In the genomic region with DNA sequence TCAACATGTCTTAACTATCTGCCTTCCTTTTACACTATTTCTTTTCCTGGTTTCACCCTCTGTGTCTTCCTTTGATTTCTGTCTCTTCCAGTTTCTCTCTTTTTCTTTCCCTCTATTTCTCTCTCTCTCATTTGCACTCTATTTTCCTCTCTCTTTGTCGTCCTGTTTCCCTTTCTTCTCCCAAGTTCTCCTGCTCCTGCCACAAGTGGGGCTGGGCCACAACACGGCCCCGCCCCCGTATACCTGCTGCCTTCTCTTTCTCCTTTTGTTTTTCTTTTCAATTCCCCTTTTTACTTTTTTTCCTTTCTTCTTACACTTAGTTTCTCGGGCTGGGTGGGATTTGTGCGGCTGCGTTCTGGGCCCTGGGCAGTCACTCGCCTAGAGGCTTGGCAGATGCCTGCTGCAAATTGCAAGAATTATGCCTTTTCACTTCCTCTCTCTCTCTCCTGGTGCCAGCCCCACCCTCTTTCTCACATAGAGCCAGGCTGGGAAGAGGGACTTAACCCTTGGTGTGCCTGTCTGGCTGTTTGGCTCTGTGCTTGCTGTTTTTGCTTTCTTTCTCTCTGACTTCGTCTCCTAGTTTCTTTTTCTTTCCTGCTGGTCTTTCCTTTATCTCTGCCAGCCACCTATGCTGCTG, we compare ENCODE assay signal across 12 cellular contexts.
A peak's percentile ranks its signal among the peaks of the same experiment; 100 is the strongest.
DNase-seq lines count a peak whose midpoint lies in the region; ATAC-seq and TF ChIP-seq lines count a peak whose summit lies in the region.
"Had no signal": no experiment of that assay in that cellular context is flagged by ENCODE, and none has a peak within 500 bp of the region (broad histone marks: within the 10 kb centered on the region; RNA-seq: fewer than 3 reads in every experiment).

No MANE protein-coding gene starts in this region.

- DNase-seq in DMS 273 treated with DMSO at 0.1 percent for 48 hours (lab: John Stamatoyannopoulos, UW) (peak; percentile 28), KBM-7 (peak; percentile 35), OCI-M1 (lab: John Stamatoyannopoulos, UW) (peak; percentile 60), esophagus muscularis mucosa (ENCODE audit: extremely low spot score) (peak; percentile 74), foreskin melanocyte (no peak)
- no peak for DNase-seq in stimulated activated CD8-positive, alpha-beta memory T cell treated with anti-CD3 and anti-CD28 coated beads, Interleukin-4, amount 100 ng/mL, for 48 hours
- DNase-seq: BE2C; NCI-H1048; PC-3; stimulated activated naive CD8-positive, alpha-beta T cell treated with anti-CD3 and anti-CD28 coated beads, Interleukin-15, amount 100 ng/mL, for 72 hours had no signal

- in situ Hi-C loops in KBM-7 (cut with MboI; ENCODE audit: low pct_unique_long_range_greater_than_20kb, low sequenced_read_pairs): no loop called here

- TF ChIP-seq CTCF in esophagus muscularis mucosa (IDR thresholded peaks at IDR 0.05): no peak

- H3K27me3 ChIP-seq in esophagus muscularis mucosa: peaks cover 0 to 3% (median 0%) of the 10 kb centered on the region in 4 donors
- H3K27me3 ChIP-seq: BE2C had no signal

- no peak overlapping the region for H3K27ac ChIP-seq in esophagus muscularis mucosa (replicated peaks in 1 of 4)

- no peak for ATAC-seq in HG02885 (IDR thresholded peaks at IDR 0.05; ENCODE audit: poor library complexity, unreplicated experiment)
- ATAC-seq in GM18519 (IDR thresholded peaks at IDR 0.05; ENCODE audit: low FRiP score, unreplicated experiment): no peak
- ATAC-seq: PC-3; stimulated activated naive CD8-positive, alpha-beta T cell treated with anti-CD3 and anti-CD28 coated beads, Interleukin-15, amount 100 ng/mL, for 72 hours had no signal

- 71% methylated on average over 9 of the region's 9 CpGs for WGBS in esophagus muscularis mucosa

- H3K36me3 ChIP-seq in esophagus muscularis mucosa: no peaks in the 10 kb centered on the region
- H3K36me3 ChIP-seq: BE2C had no signal

- intact Hi-C loops in esophagus muscularis mucosa (cut with DNase I): no loop called here

- no peak overlapping the region for H3K4me3 ChIP-seq in esophagus muscularis mucosa

- H3K4me1 ChIP-seq in esophagus muscularis mucosa: no peaks in the 10 kb centered on the region
- H3K4me1 ChIP-seq: BE2C had no signal

- TF ChIP-seq POLR2A in esophagus muscularis mucosa (IDR thresholded peaks at IDR 0.05; ENCODE audit: low read depth): no peak

- TF ChIP-seq EP300 in esophagus muscularis mucosa (IDR thresholded peaks at IDR 0.05): no peak

- no peaks in the 10 kb centered on the region for H3K9me3 ChIP-seq in esophagus muscularis mucosa
- H3K9me3 ChIP-seq: BE2C had no signal

Comparison
In these comparisons a context has a peak if more than half of its experiments do, and no peak if none do; other contexts are left out.
1. DNase-seq: peak in DMS 273 treated with DMSO at 0.1 percent for 48 hours (single experiment), KBM-7 (single experiment), OCI-M1 (single experiment) and esophagus muscularis mucosa (single experiment); none in foreskin melanocyte (single experiment) and stimulated activated CD8-positive, alpha-beta memory T cell treated with anti-CD3 and anti-CD28 coated beads, Interleukin-4, amount 100 ng/mL, for 48 hours (single experiment).